Comparison of ENCODE assay signal across 23 cellular contexts in the genomic region with DNA sequence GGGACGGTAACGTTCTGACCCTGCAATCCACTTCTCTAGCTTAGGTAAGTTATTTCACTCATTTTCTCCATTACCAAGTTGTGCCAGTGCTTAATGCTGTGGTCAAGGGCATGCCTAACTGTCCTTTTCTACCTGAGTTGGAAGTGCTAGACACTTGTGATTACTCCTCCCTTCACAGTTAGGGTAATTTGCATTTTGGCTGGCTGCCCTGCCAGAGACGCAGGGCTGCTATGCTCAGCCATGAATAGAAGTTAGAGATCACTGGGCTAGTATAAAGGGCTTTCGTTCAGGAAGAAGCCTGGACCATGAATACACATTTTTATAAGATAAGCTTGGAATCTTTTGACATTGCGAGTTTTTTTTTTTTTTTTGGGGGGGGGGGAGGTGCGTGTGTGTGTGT.
A peak's percentile ranks its signal among the peaks of the same experiment; 100 is the strongest.
DNase-seq lines count a peak whose midpoint lies in the region; FAIRE-seq and TF ChIP-seq lines count a peak whose summit lies in the region.
"Had no signal": no experiment of that assay in that cellular context is flagged by ENCODE, and none has a peak within 500 bp of the region (broad histone marks: within the 10 kb centered on the region; RNA-seq: fewer than 3 reads in every experiment).

No MANE protein-coding gene starts in this region.

- H3K4me1 ChIP-seq in H1 (replicated peaks in 1 of 4; ENCODE audit: control insufficient read depth in 3 of 4, insufficient read depth in 4 of 4, low read length in 3 of 4) (peaks cover 0 to 7% (median 3%) of the 10 kb centered on the region in 4 experiments; a peak in 3 of 7 replicates), parathyroid adenoma (no peaks in the 10 kb centered on the region)
- H3K4me1 ChIP-seq: lower lobe of right lung, right atrium auricular region, vagina had no signal

- TF ChIP-seq RAD21 in H1 (IDR thresholded peaks at IDR 0.05 in 1 of 2, conservative IDR thresholded peaks at IDR 0.05 in 1 of 2; ENCODE audit: low read depth in 2 of 2, low read length in 2 of 2), result no peak

- H2BK15ac ChIP-seq in H1 (ENCODE audit: low read length), result no peak overlapping the region

- H4K8ac ChIP-seq in H1 (ENCODE audit: extremely low read depth, insufficient read depth, low read length), result no peak overlapping the region

- H2BK12ac ChIP-seq in H1 (ENCODE audit: low read depth, low read length), result no peak overlapping the region; the same call in 1 of the 2 replicates

- H3K56ac ChIP-seq in H1 (replicated peaks; ENCODE audit: insufficient read length, low read depth, low read length), result no peak overlapping the region

- TF ChIP-seq POLR2A in H1 (IDR thresholded peaks at IDR 0.05; ENCODE audit: control extremely low read depth in 1 of 2, low read depth in 2 of 2, low read length in 2 of 2), result no peak

- peak; percentile 31 for DNase-seq in NCI-H1436 (lab: John Stamatoyannopoulos, UW)
- no peak for DNase-seq in NCI-H1436 treated with DMSO at 0.1 percent for 48 hours (lab: John Stamatoyannopoulos, UW)
- peak; percentile 75 for DNase-seq in NCI-H345 (lab: John Stamatoyannopoulos, UW)
- no peak for DNase-seq in H1 (ENCODE audit: low read depth in 1 of 2, low spot score in 2 of 2)
- no peak for DNase-seq in NCI-H774 (lab: John Stamatoyannopoulos, UW)
- DNase-seq in Kasumi-1 (lab: John Stamatoyannopoulos, UW), result no peak
- no peak for DNase-seq in DMS79 treated with DMSO at 0.1 percent for 48 hours (lab: John Stamatoyannopoulos, UW)
- DNase-seq: 8988T; activated CD4-positive, CD25-positive, alpha-beta regulatory T cell; activated CD8-positive, alpha-beta T cell treated with anti-CD3 and anti-CD28 coated beads, Interleukin-2, amount 10 ng/mL, durations not matched to agents 7 days and 5 days; activated T-cell treated with anti-CD3 and anti-CD28 coated beads, Interleukin-2, amount 50 U/mL, for 1 hour; amniotic stem cell; lower lobe of right lung; occipital lobe; stimulated activated CD8-positive, alpha-beta memory T cell treated with anti-CD3 and anti-CD28 coated beads, Interleukin-4, amount 100 ng/mL, for 48 hours; T-helper 9 cell had no signal

- H3K79me1 ChIP-seq in H1 (ENCODE audit: low read depth, low read length), result no peaks in the 10 kb centered on the region

- no peak overlapping the region for H2BK120ac ChIP-seq in H1 (replicated peaks; ENCODE audit: low read depth, low read length)

- H2AK5ac ChIP-seq in H1 (ENCODE audit: low read depth, low read length), result no peak overlapping the region

- CTCF ChIA-PET in H1 (lab: Charles Lee; ENCODE audit: partially characterized antibody), result interaction anchor here (1.0 to 1.2 kb wide), 2 partner anchors 56 to 70 kb away, joined by 3 to 4 read pairs; no protein-coding TSS in a partner anchor

- no peak overlapping the region for H3K14ac ChIP-seq in H1 (ENCODE audit: insufficient read length)

- no peak overlapping the region for H3K4ac ChIP-seq in H1 (replicated peaks; ENCODE audit: insufficient read length, low read depth, low read length)

- no peak overlapping the region for H4K5ac ChIP-seq in H1 (ENCODE audit: insufficient read length, low read depth, low read length)

- no peaks in the 10 kb centered on the region for H3K36me3 ChIP-seq in H1 (ENCODE audit: control insufficient read depth in 2 of 4, insufficient read depth in 4 of 4, low read length in 3 of 4)
- no peaks in the 10 kb centered on the region for H3K36me3 ChIP-seq in parathyroid adenoma (ENCODE audit: control insufficient read depth, insufficient read depth, low read length)
- H3K36me3 ChIP-seq: cardiac muscle cell, lower lobe of right lung, right atrium auricular region, vagina had no signal

- no peak overlapping the region for H3K4me3 ChIP-seq in H1 (ENCODE audit: extremely low read depth in 1 of 4, insufficient read depth in 2 of 4, low read depth in 3 of 4, low read length in 4 of 4)
- H3K4me3 ChIP-seq in parathyroid adenoma (ENCODE audit: low read depth, low read length), result no peak overlapping the region
- H3K4me3 ChIP-seq: cardiac muscle cell, lower lobe of right lung, right atrium auricular region, vagina had no signal

- no peaks in the 10 kb centered on the region for H3K9me3 ChIP-seq in H1 (ENCODE audit: insufficient read depth in 2 of 2, low read depth in 1 of 2, low read length in 1 of 2)
- H3K9me3 ChIP-seq in parathyroid adenoma (ENCODE audit: control insufficient read depth, low read length), result no peaks in the 10 kb centered on the region
- H3K9me3 ChIP-seq: lower lobe of right lung, right atrium auricular region, vagina had no signal

- no peak overlapping the region for H3K27ac ChIP-seq in H1 (ENCODE audit: low read depth, low read length)
- H3K27ac ChIP-seq in parathyroid adenoma, result no peak overlapping the region
- H3K27ac ChIP-seq: cardiac muscle cell, HL-60, lower lobe of right lung, right atrium auricular region, vagina had no signal

- no peaks in the 10 kb centered on the region for H4K20me1 ChIP-seq in H1 (replicated peaks in 1 of 2; ENCODE audit: control insufficient read depth in 1 of 2, insufficient read depth in 2 of 2, low read length in 2 of 2)

- no peaks in the 10 kb centered on the region; the same call in 1 of the 2 replicates for H3K23me2 ChIP-seq in H1 (ENCODE audit: low read depth, low read length)

- H2BK5ac ChIP-seq in H1 (ENCODE audit: low read depth, low read length), result no peak overlapping the region

- WGBS in H1 (ENCODE audit: extremely low coverage in 1 of 2, insufficient coverage in 1 of 2, insufficient read length in 1 of 2, insufficient replicate concordance in 2 of 2, low coverage in 1 of 2, low lambda C conversion rate in 2 of 2, missing lambda C conversion rate in 1 of 2), 2 experiments, result 46% methylated on average over 4 of the region's 6 CpGs; no CpG with 5 or more reads in 1 of the 2 experiments

- H3K23ac ChIP-seq in H1 (ENCODE audit: insufficient read length), result no peak overlapping the region

- H4K91ac ChIP-seq in H1 (replicated peaks; ENCODE audit: insufficient read length, low read length), result no peak overlapping the region

- POLR2A ChIA-PET in H1 (lab: Charles Lee; ENCODE audit: partially characterized antibody), result no interaction called here

- TF ChIP-seq CTCF in H1 (IDR thresholded peaks at IDR 0.05; ENCODE audit: control extremely low read depth in 1 of 3, insufficient read depth in 1 of 3, low read depth in 1 of 3, low read length in 3 of 3) (no peak), parathyroid adenoma (IDR thresholded peaks at IDR 0.05) (no peak)

- no peaks in the 10 kb centered on the region for H3K27me3 ChIP-seq in H1 (replicated peaks in 1 of 4; ENCODE audit: control insufficient read depth in 3 of 4, extremely low read depth in 1 of 4, insufficient read depth in 3 of 4, low read length in 3 of 4)
- no peaks in the 10 kb centered on the region for H3K27me3 ChIP-seq in parathyroid adenoma (ENCODE audit: control insufficient read depth, insufficient read depth, low read length)
- H3K27me3 ChIP-seq: cardiac muscle cell, right atrium auricular region, vagina had no signal

- no peak overlapping the region for H3K18ac ChIP-seq in H1 (ENCODE audit: extremely low read depth, low read length)

- peak overlapping the region; percentile 52 to 57; a peak in 3 of 4 replicates for H3K4me2 ChIP-seq in H1 (ENCODE audit: insufficient read depth in 1 of 2, low read depth in 2 of 2, low read length in 2 of 2)
- peak overlapping the region; percentile 6 for H3K4me2 ChIP-seq in parathyroid adenoma (ENCODE audit: low read length)

- no peak overlapping the region; the same call in 1 of the 2 replicates for H2BK20ac ChIP-seq in H1 (ENCODE audit: low read length)

- H3K79me2 ChIP-seq in H1 (ENCODE audit: control insufficient read depth in 1 of 2, insufficient read depth in 2 of 2, low read length in 2 of 2), result no peaks in the 10 kb centered on the region
- no peaks in the 10 kb centered on the region for H3K79me2 ChIP-seq in parathyroid adenoma

- no peak for TF ChIP-seq EP300 in H1 (IDR thresholded peaks at IDR 0.05; ENCODE audit: borderline replicate concordance in 1 of 2, low read depth in 2 of 2, low read length in 2 of 2)

- peak overlapping the region; percentile 77; the same call in 1 of the 2 replicates for H2AFZ ChIP-seq in H1 (ENCODE audit: low read length)
- no peak overlapping the region for H2AFZ ChIP-seq in parathyroid adenoma

- H3K9ac ChIP-seq in H1 (replicated peaks in 1 of 4; ENCODE audit: extremely low read depth in 1 of 4, low read depth in 3 of 4, low read length in 3 of 4), result no peak overlapping the region
- no peak overlapping the region for H3K9ac ChIP-seq in parathyroid adenoma

- FAIRE-seq in H1 (lab: Jason Lieb, UNC), result no peak
- FAIRE-seq: endothelial cell of umbilical vein, islet of Langerhans had no signal

TF ChIP-seq in H1, 55 proteins besides CTCF, POLR2A, EP300 and RAD21:
- no peak for TF ChIP-seq TAF1 (IDR thresholded peaks at IDR 0.05; ENCODE audit: low read depth, low read length)
- TF ChIP-seq NRF1 (IDR thresholded peaks at IDR 0.05; ENCODE audit: low read depth, low read length), result no peak

Comparison
In these comparisons a context has a peak if more than half of its experiments do, and no peak if none do; other contexts are left out.
1. DNase-seq: peak in NCI-H1436 (single experiment) and NCI-H345 (single experiment); none in NCI-H1436 treated with DMSO at 0.1 percent for 48 hours (single experiment), H1 (0 of 2), NCI-H774 (single experiment), Kasumi-1 (0 of 2) and DMS79 treated with DMSO at 0.1 percent for 48 hours (single experiment).